In genomic region chr7:74612015-74612829, GRCh38 we compare ENCODE assay signal across 10 cellular contexts. TPM values are rescaled to one million over a fixed set of nuclear protein-coding genes. Genes with fewer than 3 reads are reported as not detected.
DNase-seq lines count a peak whose midpoint lies in the region; ATAC-seq, FAIRE-seq and TF ChIP-seq lines count a peak whose summit lies in the region.
"Had no signal": no experiment of that assay in that cellular context is flagged by ENCODE, and none has a peak within 500 bp of the region (broad histone marks: within the 10 kb centered on the region; RNA-seq: fewer than 3 reads in every experiment).

No MANE protein-coding gene starts in this region.

- peak overlapping the region; percentile 63 for H3K4me2 ChIP-seq in HepG2 (ENCODE audit: low read depth, low read length)
- H3K4me2 ChIP-seq in K562 (ENCODE audit: insufficient read depth, low read length): no peak overlapping the region

- DNase-seq in HepG2 (ENCODE audit: low spot score) (peak; percentile 74), right lobe of liver (no peak), K562 (ENCODE audit: extremely low read depth in 1 of 4, low spot score in 3 of 4) (peak in 3 of 4 experiments; percentile 32 to 54 (median 38)), aorta (no peak), omental fat pad (ENCODE audit: low spot score) (no peak), NCI-H526 (lab: John Stamatoyannopoulos, UW) (no peak)
- no peak for DNase-seq in CD4-positive, alpha-beta memory T cell
- DNase-seq: small intestine had no signal

- FAIRE-seq in HepG2 (lab: Jason Lieb, UNC) (peak; percentile 54), K562 (lab: Jason Lieb, UNC) (peak; percentile 32)
- FAIRE-seq: colon, small intestine had no signal

- TF ChIP-seq CTCF in HepG2 (CRISPR knock-in tag; IDR thresholded peaks at IDR 0.05): peak; percentile 24; the same call in 1 of the 2 replicates
- TF ChIP-seq CTCF in right lobe of liver (IDR thresholded peaks at IDR 0.05): no peak
- no peak for TF ChIP-seq CTCF in K562 (IDR thresholded peaks at IDR 0.05 in 2 of 3, conservative IDR thresholded peaks at IDR 0.05 in 1 of 3; ENCODE audit: insufficient read depth in 2 of 3, low read depth in 1 of 3, low read length in 3 of 3)
- TF ChIP-seq CTCF in omental fat pad (IDR thresholded peaks at IDR 0.05): no peak

- H3K9ac ChIP-seq in HepG2 (ENCODE audit: insufficient read depth, low read depth, low read length) (peak overlapping the region; percentile 61), K562 (ENCODE audit: insufficient read depth in 1 of 2, low read depth in 2 of 2, low read length in 2 of 2) (peak overlapping the region in 1 of 2 experiments; percentile 82; a peak in 2 of 4 replicates)

- H3K4me3 Mint-ChIP-seq in CD4-positive, alpha-beta memory T cell: no peak overlapping the region

- H3K9me3 ChIP-seq in HepG2 (ENCODE audit: low read length): no peaks in the 10 kb centered on the region
- no peaks in the 10 kb centered on the region for H3K9me3 ChIP-seq in right lobe of liver
- no peaks in the 10 kb centered on the region for H3K9me3 ChIP-seq in K562 (replicated peaks; ENCODE audit: control insufficient read depth, insufficient read depth, low read depth, low read length)
- no peaks in the 10 kb centered on the region for H3K9me3 ChIP-seq in aorta (ENCODE audit: control insufficient read depth, low read length)
- no peaks in the 10 kb centered on the region for H3K9me3 ChIP-seq in CD4-positive, alpha-beta memory T cell (ENCODE audit: control insufficient read depth in 1 of 2, low read length in 2 of 2)

- no peak for TF ChIP-seq EP300 in HepG2 (IDR thresholded peaks at IDR 0.05; ENCODE audit: low read depth in 2 of 2, low read length in 2 of 2)
- no peak for TF ChIP-seq EP300 in HepG2 (CRISPR knock-in tag; IDR thresholded peaks at IDR 0.05; ENCODE audit: borderline replicate concordance)
- no peak for TF ChIP-seq EP300 in K562 (IDR thresholded peaks at IDR 0.05; ENCODE audit: low read length)

- no TSS peak for BruUV-seq in HepG2 (replicated peaks; lab: Mats Ljungman, UMichigan)
- no TSS peak for BruUV-seq in K562 (replicated peaks; lab: Mats Ljungman, UMichigan)

- H3K9me3 Mint-ChIP-seq in CD4-positive, alpha-beta memory T cell: peaks cover 0 to 2% (median 0%) of the 10 kb centered on the region in 8 donors

- H3K36me3 Mint-ChIP-seq in CD4-positive, alpha-beta memory T cell: no peaks in the 10 kb centered on the region

- ATAC-seq in HepG2: peak; percentile 30
- no peak for ATAC-seq in right lobe of liver
- peak; percentile 71 for ATAC-seq in K562
- peak; percentile 38 for ATAC-seq in aorta (ENCODE audit: low FRiP score)
- ATAC-seq in omental fat pad (ENCODE audit: low FRiP score): no peak

- H3K79me2 ChIP-seq in HepG2 (ENCODE audit: insufficient read depth, low read length) (no peaks in the 10 kb centered on the region), K562 (ENCODE audit: control insufficient read depth, insufficient read depth, low read length) (no peaks in the 10 kb centered on the region)

- H3K27ac Mint-ChIP-seq in CD4-positive, alpha-beta memory T cell: peak overlapping the region in 1 of 7 donors; percentile 20

- intact Hi-C loops in HepG2 (cut with micrococcal nuclease; ENCODE audit: unreplicated experiment) (no loop called here), right lobe of liver (cut with DNase I) (no loop called here), K562 (cut with micrococcal nuclease) (no loop called here), aorta (cut with DNase I) (no loop called here)
- intact Hi-C loops in CD4-positive, alpha-beta memory T cell (cut with micrococcal nuclease): no loop called here

- TF ChIP-seq POLR2A in HepG2 (IDR thresholded peaks at IDR 0.05; ENCODE audit: insufficient read depth in 1 of 2, low read depth in 2 of 2, low read length in 2 of 2) (no peak), right lobe of liver (IDR thresholded peaks at IDR 0.05) (no peak), K562 (conservative IDR thresholded peaks at IDR 0.05) (no peak)

- H3K36me3 ChIP-seq in HepG2 (replicated peaks in 1 of 2; ENCODE audit: control insufficient read depth in 1 of 2, insufficient read depth in 2 of 2, low read length in 2 of 2): no peaks in the 10 kb centered on the region
- no peaks in the 10 kb centered on the region for H3K36me3 ChIP-seq in right lobe of liver
- H3K36me3 ChIP-seq in K562 (ENCODE audit: control insufficient read depth, insufficient read depth, low read length): no peaks in the 10 kb centered on the region
- no peaks in the 10 kb centered on the region for H3K36me3 ChIP-seq in aorta (ENCODE audit: control insufficient read depth in 1 of 2, insufficient read depth in 2 of 2, low read length in 1 of 2)
- H3K36me3 ChIP-seq in CD4-positive, alpha-beta memory T cell (ENCODE audit: insufficient read depth, low read length): no peaks in the 10 kb centered on the region

- H3K27me3 ChIP-seq in HepG2 (ENCODE audit: control insufficient read depth in 1 of 2, insufficient read depth in 2 of 2, low read length in 2 of 2): no peaks in the 10 kb centered on the region
- no peaks in the 10 kb centered on the region for H3K27me3 ChIP-seq in right lobe of liver
- no peaks in the 10 kb centered on the region for H3K27me3 ChIP-seq in K562 (ENCODE audit: control insufficient read depth in 2 of 2, insufficient read depth in 2 of 2, low read length in 2 of 2)
- no peaks in the 10 kb centered on the region for H3K27me3 ChIP-seq in layer of hippocampus (ENCODE audit: control insufficient read depth, insufficient read depth, low read length)
- no peaks in the 10 kb centered on the region for H3K27me3 ChIP-seq in aorta (ENCODE audit: control insufficient read depth in 1 of 2, insufficient read depth in 2 of 2, low read length in 1 of 2)
- H3K27me3 ChIP-seq in CD4-positive, alpha-beta memory T cell (ENCODE audit: insufficient read depth, low read length): no peaks in the 10 kb centered on the region

- CTCF ChIA-PET in HepG2 (lab: Yijun Ruan, JAX; ENCODE audit: low intra/inter-chr PET ratio, low total read pairs) (no interaction called here), K562 (lab: Yijun Ruan, JAX; ENCODE audit: low intra/inter-chr PET ratio) (no interaction called here)
- CTCF ChIA-PET in CD4-positive, alpha-beta memory T cell (lab: Charles Lee; ENCODE audit: partially characterized antibody): no interaction called here

- 75% methylated on average over 11 of the region's 11 CpGs for WGBS in HepG2 (ENCODE audit: low lambda C conversion rate)
- 37% methylated on average over 4 of the region's 11 CpGs for WGBS in right lobe of liver (ENCODE audit: insufficient coverage, low coverage, low lambda C conversion rate, missing lambda C conversion rate)
- 39% methylated on average over 11 of the region's 11 CpGs for WGBS in K562 (ENCODE audit: insufficient coverage, low coverage, missing lambda C conversion rate)
- WGBS in aorta, 2 donors: 46 to 47% methylated on average over 11 of the region's 11 CpGs

- H3K4me1 Mint-ChIP-seq in CD4-positive, alpha-beta memory T cell: peaks cover 5 to 13% (median 10%) of the 10 kb centered on the region in 4 donors

- TF ChIP-seq RAD21 in HepG2 (CRISPR knock-in tag; IDR thresholded peaks at IDR 0.05) (no peak), K562 (CRISPR knock-in tag; conservative IDR thresholded peaks at IDR 0.05 in 1 of 2, IDR thresholded peaks at IDR 0.05 in 1 of 2) (no peak)

- H3K4me1 ChIP-seq in HepG2 (ENCODE audit: insufficient read depth, low read length) (peaks cover 78% of the 10 kb centered on the region), right lobe of liver (peaks cover 0 to 5% (median 2%) of the 10 kb centered on the region in 4 donors), K562 (replicated peaks in 1 of 2; ENCODE audit: control insufficient read depth in 2 of 2, insufficient read depth in 2 of 2, low read length in 2 of 2) (peaks cover 10 to 12% of the 10 kb centered on the region in 2 experiments), aorta (ENCODE audit: control insufficient read depth in 1 of 2, insufficient read depth in 2 of 2, low read length in 2 of 2) (no peaks in the 10 kb centered on the region)
- H3K4me1 ChIP-seq in CD4-positive, alpha-beta memory T cell (ENCODE audit: insufficient read depth, low read length): peaks cover 8% of the 10 kb centered on the region

- no peaks in the 10 kb centered on the region for H3K27me3 Mint-ChIP-seq in CD4-positive, alpha-beta memory T cell

- peak overlapping the region in 1 of 3 experiments; percentile 50; a peak in 2 of 6 replicates for H3K4me3 ChIP-seq in HepG2 (replicated peaks in 1 of 3; ENCODE audit: insufficient read depth in 1 of 3, low read depth in 2 of 3, low read length in 3 of 3)
- H3K4me3 ChIP-seq in right lobe of liver: no peak overlapping the region
- H3K4me3 ChIP-seq in K562: no peak overlapping the region
- H3K4me3 ChIP-seq in aorta (ENCODE audit: low read length in 2 of 2): no peak overlapping the region
- no peak overlapping the region for H3K4me3 ChIP-seq in CD4-positive, alpha-beta memory T cell (ENCODE audit: low read length in 2 of 2)

- no peaks in the 10 kb centered on the region for H4K20me1 ChIP-seq in HepG2 (ENCODE audit: insufficient read depth, low read length)
- H4K20me1 ChIP-seq in K562 (replicated peaks; ENCODE audit: control insufficient read depth, insufficient read depth, low read length): no peaks in the 10 kb centered on the region

- no peaks in the 10 kb centered on the region for H3K9me1 ChIP-seq in K562 (ENCODE audit: control insufficient read depth, insufficient read depth, low read length)

- H2AFZ ChIP-seq in HepG2 (ENCODE audit: low read length) (peak overlapping the region; percentile 85), K562 (ENCODE audit: low read depth, low read length) (peak overlapping the region; percentile 46; the same call in 1 of the 2 replicates)

- H3K27ac ChIP-seq in HepG2 (ENCODE audit: extremely low read length, insufficient read depth, low read length) (peak overlapping the region; percentile 96), right lobe of liver (peak overlapping the region in 1 of 3 donors; percentile 9), K562 (ENCODE audit: extremely low read depth, low read depth, low read length) (no peak overlapping the region), layer of hippocampus (ENCODE audit: low read depth, low read length) (peak overlapping the region; percentile 4), aorta (ENCODE audit: low read depth in 1 of 2, low read length in 2 of 2) (no peak overlapping the region)
- no peak overlapping the region for H3K27ac ChIP-seq in CD4-positive, alpha-beta memory T cell (ENCODE audit: low read depth, low read length)

- in situ Hi-C loops in HepG2 (cut with HindIII; ENCODE audit: extremely low pct_ligation_motif_present, low pct_unique_long_range_greater_than_20kb) (no loop called here), K562 (cut with MboI) (no loop called here)

- POLR2A ChIA-PET in HepG2 (lab: Yijun Ruan, JAX): interaction anchor here (0.8 to 3.6 kb wide), 3 partner anchors 14 to 41 kb away, joined by 3 to 43 read pairs (median 8); no protein-coding TSS in a partner anchor
- POLR2A ChIA-PET in K562 (lab: Yijun Ruan, JAX): interaction anchor here (0.7 to 1.5 kb wide), 4 partner anchors 10 to 15 kb away, joined by 3 to 5 read pairs (median 3); no protein-coding TSS in a partner anchor
- POLR2A ChIA-PET in CD4-positive, alpha-beta memory T cell (lab: Charles Lee; ENCODE audit: partially characterized antibody): no interaction called here

RNA-seq across cellular contexts. Expression of gene GTF2I, which starts 45.3 kb away (rescaled TPM):
- total RNA-seq in HepG2 (2016; rRNA removed; fragmentation: Illumina TruSeq; extraction: Trizol): 120 and 125 TPM in 2 replicates
- 37.3 and 58.3 TPM in 2 replicates for total RNA-seq in HepG2 (2016; cell fraction: cytosol; rRNA removed; fragmentation: Illumina TruSeq; extraction: Trizol; ENCODE audit: low read depth)
- 103 and 117 TPM in 2 replicates for total RNA-seq in HepG2 (2016; cell fraction: insoluble cytoplasmic fraction; rRNA removed; fragmentation: Illumina TruSeq; extraction: Trizol)
- total RNA-seq in HepG2 (2016; cell fraction: membrane; rRNA removed; fragmentation: Illumina TruSeq; extraction: Trizol): 54.3 and 54.7 TPM in 2 replicates
- 134 and 149 TPM in 2 replicates for total RNA-seq in HepG2 (2016; cell fraction: nucleus; rRNA removed; fragmentation: Illumina TruSeq; extraction: Trizol)
- 53.1 and 74.6 TPM in 2 replicates for polyA plus RNA-seq in HepG2 (2011; rRNA removed)
- polyA plus RNA-seq in HepG2 (2011; cell fraction: cytosol; rRNA removed): 16.3 and 16.6 TPM in 2 replicates
- 287 and 329 TPM in 2 replicates for polyA plus RNA-seq in HepG2 (2011; cell fraction: nucleus; rRNA removed)
- polyA plus RNA-seq in HepG2 (2012): 103 and 123 TPM in 2 replicates
- polyA plus RNA-seq in HepG2 (2016; cell fraction: cytosol; fragmentation: Illumina TruSeq; extraction: Trizol; ENCODE audit: low read depth): 4.7 and 5.5 TPM in 2 replicates
- polyA plus RNA-seq in HepG2 (2016; cell fraction: insoluble cytoplasmic fraction; fragmentation: Illumina TruSeq; extraction: Trizol; ENCODE audit: low read depth): 82.1 and 105 TPM in 2 replicates
- 9.2 and 14.0 TPM in 2 replicates for polyA plus RNA-seq in HepG2 (2016; cell fraction: membrane; fragmentation: Illumina TruSeq; extraction: Trizol; ENCODE audit: low read depth)
- 246 and 264 TPM in 2 replicates for polyA plus RNA-seq in HepG2 (2016; cell fraction: nucleus; fragmentation: Illumina TruSeq; extraction: Trizol; ENCODE audit: insufficient read depth, low read depth)
- 39.7 and 41.1 TPM in 2 replicates for polyA minus RNA-seq in HepG2 (2011; rRNA and poly(A)+ RNA removed; ENCODE audit: low replicate concordance)
- 41.3 and 45.4 TPM in 2 replicates for polyA minus RNA-seq in HepG2 (2011; cell fraction: cytosol; rRNA and poly(A)+ RNA removed)
- polyA minus RNA-seq in HepG2 (2011; cell fraction: nucleus; rRNA and poly(A)+ RNA removed): 206 and 208 TPM in 2 replicates
- 100 to 1,000 TPM in 2 of 6 experiments, 10 to 100 TPM in 4; 59.0 to 116 (median 90.9) TPM for total RNA-seq in right lobe of liver
- total RNA-seq in K562 (2011; cell fraction: chromatin; rRNA removed; ENCODE audit: low replicate concordance): 354 and 727 TPM in 2 replicates
- total RNA-seq in K562 (2011; cell fraction: nucleolus; rRNA removed): 159 and 162 TPM in 2 replicates
- 250 and 342 TPM in 2 replicates for total RNA-seq in K562 (2011; cell fraction: nucleoplasm; rRNA removed)
- total RNA-seq in K562 (2014; rRNA removed): 90.0 and 141 TPM in 2 replicates
- total RNA-seq in K562 (2014; rRNA removed; fragmentation: Illumina TruSeq; extraction: Trizol): 112 and 113 TPM in 2 replicates
- 96.8 and 103 TPM in 2 replicates for total RNA-seq in K562 (2015; rRNA removed; fragmentation: Illumina TruSeq; extraction: Trizol)
- 161 and 162 TPM in 2 replicates for total RNA-seq in K562 (2021)
- 65.7 and 70.5 TPM in 2 replicates for polyA plus RNA-seq in K562 (2011; rRNA removed)
- 23.9 and 71.9 TPM in 2 replicates for polyA plus RNA-seq in K562 (2011; cell fraction: cytosol; rRNA removed)
- polyA plus RNA-seq in K562 (2011; cell fraction: nucleus; rRNA removed): 147 and 175 TPM in 2 replicates
- polyA plus RNA-seq in K562 (2012): 83.7 and 98.2 TPM in 2 replicates
- 112 and 138 TPM in 2 replicates for polyA plus RNA-seq in K562 (2014; fragmentation: Illumina TruSeq; extraction: Trizol)
- 10 to 100 TPM in 1 of 2 experiments, 1 to 10 TPM in 1; 8.4 to 12.6 TPM for polyA plus RNA-seq in K562 (2014; fragmentation: Nextera tagmentation; extraction: Ambion mirVana)
- 79.2 and 80.5 TPM in 2 replicates for polyA plus RNA-seq in K562 (2014; rRNA removed)
- polyA minus RNA-seq in K562 (2011; rRNA and poly(A)+ RNA removed): 52.0 and 61.9 TPM in 2 replicates
- polyA minus RNA-seq in K562 (2011; cell fraction: cytosol; rRNA and poly(A)+ RNA removed): 42.7 and 48.1 TPM in 2 replicates
- 73.9 and 81.9 TPM in 2 replicates for polyA minus RNA-seq in K562 (2011; cell fraction: nucleus; rRNA and poly(A)+ RNA removed)
- total RNA-seq in aorta: 100 to 1,000 TPM; 132 to 198 TPM
- polyA plus RNA-seq in aorta: 10 to 100 TPM; 22.7 to 46.3 TPM
- 100 to 1,000 TPM; 144 to 156 TPM for total RNA-seq in CD4-positive, alpha-beta memory T cell
- 10 to 100 TPM; 20.5 to 75.1 TPM for polyA plus RNA-seq in CD4-positive, alpha-beta memory T cell
- total RNA-seq in omental fat pad: 100 to 1,000 TPM; 119 to 178 (median 138) TPM

Comparison
In these comparisons a context has a peak if more than half of its experiments do, and no peak if none do; other contexts are left out.
1. ATAC-seq: peak in HepG2 (single experiment), K562 (single experiment) and aorta (single experiment); none in right lobe of liver (0 of 4) and omental fat pad (single experiment).
2. DNase-seq: peak in HepG2 (single experiment) and K562 (3 of 4); none in right lobe of liver (0 of 3), aorta (0 of 2), CD4-positive, alpha-beta memory T cell (0 of 5), omental fat pad (single experiment) and NCI-H526 (0 of 2).
3. H3K27ac ChIP-seq: peak in HepG2 (single experiment) and layer of hippocampus (single experiment); none in K562 (single experiment), aorta (0 of 2) and CD4-positive, alpha-beta memory T cell (single experiment).
4. Of the 241 proteins assayed by ChIP-seq in both HepG2 and K562: peak only in HepG2: ATF2, CTCF, GATAD2A, HIVEP1, HMG20A, IRF9 and 5 more; only in K562: NFIC; in both: none; in neither: 226; mixed calls (peak in some experiments, not most) for 3.